ENCODE assay signal across 1 cellular context in genomic region chr7:140176811-140177702, GRCh38.
TF ChIP-seq lines count a peak whose summit lies in the region.

A gene with protein sequence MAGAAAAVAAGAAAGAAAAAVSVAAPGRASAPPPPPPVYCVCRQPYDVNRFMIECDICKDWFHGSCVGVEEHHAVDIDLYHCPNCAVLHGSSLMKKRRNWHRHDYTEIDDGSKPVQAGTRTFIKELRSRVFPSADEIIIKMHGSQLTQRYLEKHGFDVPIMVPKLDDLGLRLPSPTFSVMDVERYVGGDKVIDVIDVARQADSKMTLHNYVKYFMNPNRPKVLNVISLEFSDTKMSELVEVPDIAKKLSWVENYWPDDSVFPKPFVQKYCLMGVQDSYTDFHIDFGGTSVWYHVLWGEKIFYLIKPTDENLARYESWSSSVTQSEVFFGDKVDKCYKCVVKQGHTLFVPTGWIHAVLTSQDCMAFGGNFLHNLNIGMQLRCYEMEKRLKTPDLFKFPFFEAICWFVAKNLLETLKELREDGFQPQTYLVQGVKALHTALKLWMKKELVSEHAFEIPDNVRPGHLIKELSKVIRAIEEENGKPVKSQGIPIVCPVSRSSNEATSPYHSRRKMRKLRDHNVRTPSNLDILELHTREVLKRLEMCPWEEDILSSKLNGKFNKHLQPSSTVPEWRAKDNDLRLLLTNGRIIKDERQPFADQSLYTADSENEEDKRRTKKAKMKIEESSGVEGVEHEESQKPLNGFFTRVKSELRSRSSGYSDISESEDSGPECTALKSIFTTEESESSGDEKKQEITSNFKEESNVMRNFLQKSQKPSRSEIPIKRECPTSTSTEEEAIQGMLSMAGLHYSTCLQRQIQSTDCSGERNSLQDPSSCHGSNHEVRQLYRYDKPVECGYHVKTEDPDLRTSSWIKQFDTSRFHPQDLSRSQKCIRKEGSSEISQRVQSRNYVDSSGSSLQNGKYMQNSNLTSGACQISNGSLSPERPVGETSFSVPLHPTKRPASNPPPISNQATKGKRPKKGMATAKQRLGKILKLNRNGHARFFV (minus strand): TSS chr7:140176983. CDS start chr7:140176937, 46 bp downstream.

TF ChIP-seq in K562, 482 proteins besides CTCF, POLR2A, EP300 and RAD21 (continued from another document and continues in another):
- TF ChIP-seq NKRF (IDR thresholded peaks at IDR 0.05; ENCODE audit: borderline replicate concordance), result no peak
- TF ChIP-seq KDM2B (CRISPR knock-in tag; IDR thresholded peaks at IDR 0.05), result peak; percentile 97; the same call in 1 of the 2 replicates
- peak; percentile 83 for TF ChIP-seq ATF7 (IDR thresholded peaks at IDR 0.05)
- TF ChIP-seq, protein P1, sequence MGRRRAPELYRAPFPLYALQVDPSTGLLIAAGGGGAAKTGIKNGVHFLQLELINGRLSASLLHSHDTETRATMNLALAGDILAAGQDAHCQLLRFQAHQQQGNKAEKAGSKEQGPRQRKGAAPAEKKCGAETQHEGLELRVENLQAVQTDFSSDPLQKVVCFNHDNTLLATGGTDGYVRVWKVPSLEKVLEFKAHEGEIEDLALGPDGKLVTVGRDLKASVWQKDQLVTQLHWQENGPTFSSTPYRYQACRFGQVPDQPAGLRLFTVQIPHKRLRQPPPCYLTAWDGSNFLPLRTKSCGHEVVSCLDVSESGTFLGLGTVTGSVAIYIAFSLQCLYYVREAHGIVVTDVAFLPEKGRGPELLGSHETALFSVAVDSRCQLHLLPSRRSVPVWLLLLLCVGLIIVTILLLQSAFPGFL (CRISPR knock-in tag; IDR thresholded peaks at IDR 0.05), result no peak
- TF ChIP-seq NRF1 (conservative IDR thresholded peaks at IDR 0.05 in 1 of 2, IDR thresholded peaks at IDR 0.05 in 1 of 2), result peak; percentile 89 to 91
- peak; percentile 17; the same call in 1 of the 2 replicates for TF ChIP-seq ZNF143 (CRISPR knock-in tag; IDR thresholded peaks at IDR 0.05)
- no peak for TF ChIP-seq ZBTB2 (IDR thresholded peaks at IDR 0.05)
- TF ChIP-seq NONO (IDR thresholded peaks at IDR 0.05; ENCODE audit: low read depth in 2 of 2, low read length in 1 of 2), result peak; percentile 78 to 84; a peak in 3 of 4 replicates
- TF ChIP-seq DPF2 (IDR thresholded peaks at IDR 0.05), result peak; percentile 28; the same call in 1 of the 2 replicates
- no peak for TF ChIP-seq ZNF586 (CRISPR knock-in tag; conservative IDR thresholded peaks at IDR 0.05)
- TF ChIP-seq, protein P2, sequence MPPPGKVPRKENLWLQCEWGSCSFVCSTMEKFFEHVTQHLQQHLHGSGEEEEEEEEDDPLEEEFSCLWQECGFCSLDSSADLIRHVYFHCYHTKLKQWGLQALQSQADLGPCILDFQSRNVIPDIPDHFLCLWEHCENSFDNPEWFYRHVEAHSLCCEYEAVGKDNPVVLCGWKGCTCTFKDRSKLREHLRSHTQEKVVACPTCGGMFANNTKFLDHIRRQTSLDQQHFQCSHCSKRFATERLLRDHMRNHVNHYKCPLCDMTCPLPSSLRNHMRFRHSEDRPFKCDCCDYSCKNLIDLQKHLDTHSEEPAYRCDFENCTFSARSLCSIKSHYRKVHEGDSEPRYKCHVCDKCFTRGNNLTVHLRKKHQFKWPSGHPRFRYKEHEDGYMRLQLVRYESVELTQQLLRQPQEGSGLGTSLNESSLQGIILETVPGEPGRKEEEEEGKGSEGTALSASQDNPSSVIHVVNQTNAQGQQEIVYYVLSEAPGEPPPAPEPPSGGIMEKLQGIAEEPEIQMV (tag; conservative IDR thresholded peaks at IDR 0.05; ENCODE audit: low read depth), result no peak
- TF ChIP-seq, protein P3, sequence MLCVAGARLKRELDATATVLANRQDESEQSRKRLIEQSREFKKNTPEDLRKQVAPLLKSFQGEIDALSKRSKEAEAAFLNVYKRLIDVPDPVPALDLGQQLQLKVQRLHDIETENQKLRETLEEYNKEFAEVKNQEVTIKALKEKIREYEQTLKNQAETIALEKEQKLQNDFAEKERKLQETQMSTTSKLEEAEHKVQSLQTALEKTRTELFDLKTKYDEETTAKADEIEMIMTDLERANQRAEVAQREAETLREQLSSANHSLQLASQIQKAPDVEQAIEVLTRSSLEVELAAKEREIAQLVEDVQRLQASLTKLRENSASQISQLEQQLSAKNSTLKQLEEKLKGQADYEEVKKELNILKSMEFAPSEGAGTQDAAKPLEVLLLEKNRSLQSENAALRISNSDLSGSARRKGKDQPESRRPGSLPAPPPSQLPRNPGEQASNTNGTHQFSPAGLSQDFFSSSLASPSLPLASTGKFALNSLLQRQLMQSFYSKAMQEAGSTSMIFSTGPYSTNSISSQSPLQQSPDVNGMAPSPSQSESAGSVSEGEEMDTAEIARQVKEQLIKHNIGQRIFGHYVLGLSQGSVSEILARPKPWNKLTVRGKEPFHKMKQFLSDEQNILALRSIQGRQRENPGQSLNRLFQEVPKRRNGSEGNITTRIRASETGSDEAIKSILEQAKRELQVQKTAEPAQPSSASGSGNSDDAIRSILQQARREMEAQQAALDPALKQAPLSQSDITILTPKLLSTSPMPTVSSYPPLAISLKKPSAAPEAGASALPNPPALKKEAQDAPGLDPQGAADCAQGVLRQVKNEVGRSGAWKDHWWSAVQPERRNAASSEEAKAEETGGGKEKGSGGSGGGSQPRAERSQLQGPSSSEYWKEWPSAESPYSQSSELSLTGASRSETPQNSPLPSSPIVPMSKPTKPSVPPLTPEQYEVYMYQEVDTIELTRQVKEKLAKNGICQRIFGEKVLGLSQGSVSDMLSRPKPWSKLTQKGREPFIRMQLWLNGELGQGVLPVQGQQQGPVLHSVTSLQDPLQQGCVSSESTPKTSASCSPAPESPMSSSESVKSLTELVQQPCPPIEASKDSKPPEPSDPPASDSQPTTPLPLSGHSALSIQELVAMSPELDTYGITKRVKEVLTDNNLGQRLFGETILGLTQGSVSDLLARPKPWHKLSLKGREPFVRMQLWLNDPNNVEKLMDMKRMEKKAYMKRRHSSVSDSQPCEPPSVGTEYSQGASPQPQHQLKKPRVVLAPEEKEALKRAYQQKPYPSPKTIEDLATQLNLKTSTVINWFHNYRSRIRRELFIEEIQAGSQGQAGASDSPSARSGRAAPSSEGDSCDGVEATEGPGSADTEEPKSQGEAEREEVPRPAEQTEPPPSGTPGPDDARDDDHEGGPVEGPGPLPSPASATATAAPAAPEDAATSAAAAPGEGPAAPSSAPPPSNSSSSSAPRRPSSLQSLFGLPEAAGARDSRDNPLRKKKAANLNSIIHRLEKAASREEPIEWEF (CRISPR knock-in tag; IDR thresholded peaks at IDR 0.05), result peak; percentile 86; the same call in 1 of the 2 replicates
- no peak for TF ChIP-seq THRAP3 (IDR thresholded peaks at IDR 0.05; ENCODE audit: borderline replicate concordance)
- TF ChIP-seq, protein P4, sequence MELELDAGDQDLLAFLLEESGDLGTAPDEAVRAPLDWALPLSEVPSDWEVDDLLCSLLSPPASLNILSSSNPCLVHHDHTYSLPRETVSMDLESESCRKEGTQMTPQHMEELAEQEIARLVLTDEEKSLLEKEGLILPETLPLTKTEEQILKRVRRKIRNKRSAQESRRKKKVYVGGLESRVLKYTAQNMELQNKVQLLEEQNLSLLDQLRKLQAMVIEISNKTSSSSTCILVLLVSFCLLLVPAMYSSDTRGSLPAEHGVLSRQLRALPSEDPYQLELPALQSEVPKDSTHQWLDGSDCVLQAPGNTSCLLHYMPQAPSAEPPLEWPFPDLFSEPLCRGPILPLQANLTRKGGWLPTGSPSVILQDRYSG (tag; conservative IDR thresholded peaks at IDR 0.05; ENCODE audit: low read depth), result peak; percentile 78; the same call in 1 of the 2 replicates
- TF ChIP-seq ARHGAP35 (IDR thresholded peaks at IDR 0.05; ENCODE audit: partially characterized antibody), result no peak
- no peak for TF ChIP-seq TAL1 (IDR thresholded peaks at IDR 0.05)
- peak; percentile 42 for TF ChIP-seq SAP30 (IDR thresholded peaks at IDR 0.05; ENCODE audit: borderline replicate concordance, insufficient read depth, low read depth, low read length, poor library complexity, severe bottlenecking)
- no peak for TF ChIP-seq CBFA2T3 (IDR thresholded peaks at IDR 0.05)
- TF ChIP-seq THRB (CRISPR knock-in tag; conservative IDR thresholded peaks at IDR 0.05), result 0 out of 2 replicates have a peak, but pooled peaks have one; percentile 78
- TF ChIP-seq NR0B1 (IDR thresholded peaks at IDR 0.05; ENCODE audit: partially characterized antibody), result no peak
- peak; percentile 62 for TF ChIP-seq CREB1 (IDR thresholded peaks at IDR 0.05)
- TF ChIP-seq CREB1 (CRISPR knock-in tag; IDR thresholded peaks at IDR 0.05), result peak; percentile 55
- TF ChIP-seq ZMIZ1 (IDR thresholded peaks at IDR 0.05; ENCODE audit: low read depth in 2 of 2, low read length in 2 of 2), result peak in 1 of 2 experiments; percentile 13; a peak in 2 of 4 replicates
- TF ChIP-seq MEF2D (tag; conservative IDR thresholded peaks at IDR 0.05; ENCODE audit: low read depth), result no peak
- TF ChIP-seq ZNF282 (CRISPR knock-in tag; IDR thresholded peaks at IDR 0.05), result peak; percentile 59; the same call in 1 of the 2 replicates
- TF ChIP-seq ATF1 (CRISPR knock-in tag; IDR thresholded peaks at IDR 0.05), result 0 out of 2 replicates have a peak, but pooled peaks have one; percentile 17
- peak; percentile 80 for TF ChIP-seq ATF1 (tag; IDR thresholded peaks at IDR 0.05)
- TF ChIP-seq, protein P5, sequence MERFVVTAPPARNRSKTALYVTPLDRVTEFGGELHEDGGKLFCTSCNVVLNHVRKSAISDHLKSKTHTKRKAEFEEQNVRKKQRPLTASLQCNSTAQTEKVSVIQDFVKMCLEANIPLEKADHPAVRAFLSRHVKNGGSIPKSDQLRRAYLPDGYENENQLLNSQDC (CRISPR knock-in tag; IDR thresholded peaks at IDR 0.05), result no peak
- no peak for TF ChIP-seq TOE1 (IDR thresholded peaks at IDR 0.05; ENCODE audit: borderline replicate concordance)
- TF ChIP-seq TOE1 (CRISPR knock-in tag; IDR thresholded peaks at IDR 0.05; ENCODE audit: borderline replicate concordance, low read depth), result no peak
- no peak for TF ChIP-seq BDP1 (IDR thresholded peaks at IDR 0.05; ENCODE audit: insufficient read depth, insufficient read length)
- TF ChIP-seq RBM15 (IDR thresholded peaks at IDR 0.05; ENCODE audit: insufficient read depth, low read length), result no peak
